1 cellular context compared by ENCODE assay signal in the genomic region with DNA sequence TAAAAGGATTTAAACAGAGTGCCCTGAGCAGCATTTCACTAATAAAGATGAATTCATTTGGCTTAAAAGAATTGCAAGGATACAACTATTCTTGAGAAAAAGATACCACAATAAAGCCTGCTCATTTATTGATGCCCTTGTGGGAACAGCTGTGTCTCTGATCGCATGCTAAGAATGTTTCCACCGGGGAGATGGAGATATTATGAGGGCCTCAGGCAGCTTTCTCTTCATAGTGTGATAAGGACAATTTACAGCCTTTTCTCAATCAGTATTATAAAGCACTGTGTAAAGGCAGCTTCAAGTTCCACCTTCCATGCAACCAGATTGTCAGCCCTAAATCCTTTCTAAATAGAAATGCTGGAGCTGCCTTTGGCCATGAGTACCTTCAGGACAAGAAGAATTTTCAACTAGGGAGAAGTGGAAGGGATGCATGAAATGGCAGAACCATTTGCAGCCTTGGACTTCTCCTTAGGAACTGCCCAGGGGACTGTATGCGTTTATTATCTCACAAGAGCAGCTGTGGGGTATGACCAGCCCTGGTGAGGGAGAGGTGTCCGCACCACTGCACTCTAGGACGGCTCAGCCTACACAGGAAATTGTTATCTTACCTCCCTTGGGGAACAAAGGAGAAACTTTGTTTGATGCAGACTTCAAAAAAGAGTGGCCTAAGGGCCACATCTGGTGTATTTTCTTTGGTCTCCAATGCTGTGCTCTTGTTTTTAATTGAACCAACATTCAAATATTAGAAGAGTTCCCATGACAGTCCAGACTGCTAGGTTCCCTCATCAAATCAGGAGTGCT.
TF ChIP-seq lines count a peak whose summit lies in the region.

No MANE protein-coding gene starts in this region.

TF ChIP-seq in K562, 482 proteins besides CTCF, POLR2A, EP300 and RAD21 (continued from another document):
- TF ChIP-seq, protein P1, sequence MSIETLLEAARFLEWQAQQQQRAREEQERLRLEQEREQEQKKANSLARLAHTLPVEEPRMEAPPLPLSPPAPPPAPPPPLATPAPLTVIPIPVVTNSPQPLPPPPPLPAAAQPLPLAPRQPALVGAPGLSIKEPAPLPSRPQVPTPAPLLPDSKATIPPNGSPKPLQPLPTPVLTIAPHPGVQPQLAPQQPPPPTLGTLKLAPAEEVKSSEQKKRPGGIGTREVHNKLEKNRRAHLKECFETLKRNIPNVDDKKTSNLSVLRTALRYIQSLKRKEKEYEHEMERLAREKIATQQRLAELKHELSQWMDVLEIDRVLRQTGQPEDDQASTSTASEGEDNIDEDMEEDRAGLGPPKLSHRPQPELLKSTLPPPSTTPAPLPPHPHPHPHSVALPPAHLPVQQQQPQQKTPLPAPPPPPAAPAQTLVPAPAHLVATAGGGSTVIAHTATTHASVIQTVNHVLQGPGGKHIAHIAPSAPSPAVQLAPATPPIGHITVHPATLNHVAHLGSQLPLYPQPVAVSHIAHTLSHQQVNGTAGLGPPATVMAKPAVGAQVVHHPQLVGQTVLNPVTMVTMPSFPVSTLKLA (conservative IDR thresholded peaks at IDR 0.05), result no peak
- TF ChIP-seq PTBP1 (IDR thresholded peaks at IDR 0.05; ENCODE audit: low read depth, low read length) (no peak), ASH1L (IDR thresholded peaks at IDR 0.05; ENCODE audit: borderline replicate concordance, low read depth, partially characterized antibody) (no peak), CBX3 (IDR thresholded peaks at IDR 0.05; ENCODE audit: borderline replicate concordance in 1 of 2, low read length in 2 of 2) (0 out of 3 replicates have a peak, but pooled peaks of 1 of the 2 experiments have one; percentile 54)
TF ChIP-seq in K562: peak in this region for 73.
